Comparison of ENCODE assay signal across 15 cellular contexts in genomic region chr11:64750361-64751054, GRCh38. TPM values are rescaled to one million over a fixed set of nuclear protein-coding genes. Genes with fewer than 3 reads are reported as not detected.
DNase-seq lines count a peak whose midpoint lies in the region; ATAC-seq and TF ChIP-seq lines count a peak whose summit lies in the region.
"Had no signal": no experiment of that assay in that cellular context is flagged by ENCODE, and none has a peak within 500 bp of the region (broad histone marks: within the 10 kb centered on the region; RNA-seq: fewer than 3 reads in every experiment).

No MANE protein-coding gene starts in this region.

- BruUV-seq in OCI-LY7 (replicated peaks; lab: Mats Ljungman, UMichigan) = no TSS peak

- H3K9me3 ChIP-seq in OCI-LY7 (ENCODE audit: low read length) (no peaks in the 10 kb centered on the region), endodermal cell (ENCODE audit: control insufficient read depth, low read length) (no peaks in the 10 kb centered on the region)
- H3K9me3 ChIP-seq: ovary had no signal

- TF ChIP-seq CTCF in OCI-LY7 (conservative IDR thresholded peaks at IDR 0.05; ENCODE audit: low read length) (peak; percentile 49), endodermal cell (conservative IDR thresholded peaks at IDR 0.05) (peak; percentile 57)

- CTCF ChIA-PET in activated naive CD4-positive, alpha-beta T cell treated with anti-CD3 and anti-CD28 coated beads, Interleukin-2, amount 10 ng/mL, durations not matched to agents 7 days and 5 days (lab: Charles Lee) = interaction anchor here (13.4 kb wide), 1 partner anchor 15 kb away, joined by 208 read pairs; the partner anchor contains the start of gene PYGM
- CTCF ChIA-PET in OCI-LY7 (lab: Charles Lee; ENCODE audit: unreplicated experiment) = no interaction called here

- H3K36me3 ChIP-seq in OCI-LY7 (ENCODE audit: insufficient read depth, low read length) = no peaks in the 10 kb centered on the region
- H3K36me3 ChIP-seq in endodermal cell (ENCODE audit: control insufficient read depth, insufficient read depth, low read length) = no peaks in the 10 kb centered on the region
- H3K36me3 ChIP-seq: ovary had no signal

- H3K4me1 Mint-ChIP-seq in activated naive CD4-positive, alpha-beta T cell treated with anti-CD3 and anti-CD28 coated beads, Interleukin-2, amount 10 ng/mL, durations not matched to agents 7 days and 5 days = peaks cover 54% of the 10 kb centered on the region
- no peaks in the 10 kb centered on the region for H3K4me1 Mint-ChIP-seq in endodermal cell
- peaks cover 39% of the 10 kb centered on the region for H3K4me1 Mint-ChIP-seq in stimulated activated effector memory CD8-positive, alpha-beta T cell treated with anti-CD3 and anti-CD28 coated beads, Interleukin-12 subunit alpha, Interleukin-12 subunit beta, amount 100 ng/mL, for 72 hours

- H3K9me3 Mint-ChIP-seq in activated naive CD4-positive, alpha-beta T cell treated with anti-CD3 and anti-CD28 coated beads, Interleukin-2, amount 10 ng/mL, durations not matched to agents 7 days and 5 days = no peaks in the 10 kb centered on the region
- H3K9me3 Mint-ChIP-seq in endodermal cell = no peaks in the 10 kb centered on the region
- no peaks in the 10 kb centered on the region for H3K9me3 Mint-ChIP-seq in stimulated activated effector memory CD8-positive, alpha-beta T cell treated with anti-CD3 and anti-CD28 coated beads, Interleukin-12 subunit alpha, Interleukin-12 subunit beta, amount 100 ng/mL, for 72 hours

- H3K4me2 ChIP-seq in OCI-LY7 (ENCODE audit: low read length) = no peak overlapping the region

- DNase-seq in activated naive CD4-positive, alpha-beta T cell treated with anti-CD3 and anti-CD28 coated beads, Interleukin-2, amount 10 ng/mL, durations not matched to agents 7 days and 5 days = no peak
- DNase-seq in activated naive CD4-positive, alpha-beta T cell treated with Interleukin-2 at 50 U/mL for 16 hours = no peak
- DNase-seq in OCI-LY7 (ENCODE audit: low spot score) (no peak), endodermal cell (no peak), H4 (ENCODE audit: low spot score) (no peak), NCI-H2029 (lab: John Stamatoyannopoulos, UW) (no peak)
- no peak for DNase-seq in stimulated activated effector memory CD8-positive, alpha-beta T cell treated with anti-CD3 and anti-CD28 coated beads, Interleukin-12 subunit alpha, Interleukin-12 subunit beta, amount 100 ng/mL, for 72 hours (ENCODE audit: low spot score in 2 of 2)
- DNase-seq: activated CD4-positive, alpha-beta T cell treated with anti-CD3 and anti-CD28 coated beads, Interleukin-2, amount 50 U/mL, for 1 hour; caudate nucleus; mesendoderm; NCI-H446 treated with DMSO at 0.1 percent for 48 hours; ovary; small intestine had no signal

- H3K9ac ChIP-seq in endodermal cell (ENCODE audit: extremely low read depth, low read length, poor library complexity, severe bottlenecking) = no peak overlapping the region

- intact Hi-C loops in OCI-LY7 (cut with micrococcal nuclease; ENCODE audit: unreplicated experiment) = no loop called here

- no peaks in the 10 kb centered on the region for H3K9me2 ChIP-seq in OCI-LY7 (ENCODE audit: insufficient read depth, low read length)

- H3K27me3 Mint-ChIP-seq in activated naive CD4-positive, alpha-beta T cell treated with anti-CD3 and anti-CD28 coated beads, Interleukin-2, amount 10 ng/mL, durations not matched to agents 7 days and 5 days = no peaks in the 10 kb centered on the region
- peaks cover 23% of the 10 kb centered on the region for H3K27me3 Mint-ChIP-seq in endodermal cell (ENCODE audit: insufficient read depth)

- H3K4me3 Mint-ChIP-seq in activated naive CD4-positive, alpha-beta T cell treated with anti-CD3 and anti-CD28 coated beads, Interleukin-2, amount 10 ng/mL, durations not matched to agents 7 days and 5 days = no peak overlapping the region
- H3K4me3 Mint-ChIP-seq in endodermal cell = no peak overlapping the region
- no peak overlapping the region for H3K4me3 Mint-ChIP-seq in stimulated activated effector memory CD8-positive, alpha-beta T cell treated with anti-CD3 and anti-CD28 coated beads, Interleukin-12 subunit alpha, Interleukin-12 subunit beta, amount 100 ng/mL, for 72 hours

- H3K4me1 ChIP-seq in OCI-LY7 (ENCODE audit: insufficient read depth, low read length, poor library complexity, severe bottlenecking) (peaks cover 24% of the 10 kb centered on the region), endodermal cell (ENCODE audit: control insufficient read depth, insufficient read depth, low read length) (no peaks in the 10 kb centered on the region)

- H2AFZ ChIP-seq in OCI-LY7 (ENCODE audit: low read length) = no peak overlapping the region

- peaks cover 20% of the 10 kb centered on the region for H3K27me3 ChIP-seq in endodermal cell (ENCODE audit: control insufficient read depth, insufficient read depth, low read length, poor library complexity, severe bottlenecking)
- H3K27me3 ChIP-seq: ovary had no signal

- H3K36me3 Mint-ChIP-seq in activated naive CD4-positive, alpha-beta T cell treated with anti-CD3 and anti-CD28 coated beads, Interleukin-2, amount 10 ng/mL, durations not matched to agents 7 days and 5 days = peaks cover 31% of the 10 kb centered on the region
- H3K36me3 Mint-ChIP-seq in endodermal cell (ENCODE audit: low read depth) = no peaks in the 10 kb centered on the region
- H3K36me3 Mint-ChIP-seq in stimulated activated effector memory CD8-positive, alpha-beta T cell treated with anti-CD3 and anti-CD28 coated beads, Interleukin-12 subunit alpha, Interleukin-12 subunit beta, amount 100 ng/mL, for 72 hours = peaks cover 10% of the 10 kb centered on the region

- H3K27ac ChIP-seq in OCI-LY7 (ENCODE audit: low read depth, low read length, poor library complexity, severe bottlenecking) (no peak overlapping the region), endodermal cell (ENCODE audit: low read depth, low read length) (no peak overlapping the region)
- H3K27ac ChIP-seq: ovary had no signal

- H3K79me2 ChIP-seq in OCI-LY7 (ENCODE audit: insufficient read depth, low read depth, low read length) = no peaks in the 10 kb centered on the region

- no peak for ATAC-seq in stimulated activated effector memory CD8-positive, alpha-beta T cell treated with anti-CD3 and anti-CD28 coated beads, Interleukin-12 subunit alpha, Interleukin-12 subunit beta, amount 100 ng/mL, for 72 hours
- no peak for ATAC-seq in HG03025 (IDR thresholded peaks at IDR 0.05; ENCODE audit: low FRiP score, unreplicated experiment)
- ATAC-seq: Panc1 had no signal

- no peak overlapping the region for H3K4me3 ChIP-seq in OCI-LY7 (ENCODE audit: low read depth, low read length, poor library complexity, severe bottlenecking)
- no peak overlapping the region for H3K4me3 ChIP-seq in endodermal cell (ENCODE audit: low read length)
- H3K4me3 ChIP-seq: ovary had no signal

- no peaks in the 10 kb centered on the region for H4K20me1 ChIP-seq in OCI-LY7 (ENCODE audit: insufficient read depth, low read length)

- WGBS in endodermal cell (ENCODE audit: insufficient coverage in 1 of 2, insufficient read length in 1 of 2), 2 experiments = 93 to 95% methylated on average over 9 to 12 of the region's 13 CpGs

- H3K27ac Mint-ChIP-seq in activated naive CD4-positive, alpha-beta T cell treated with anti-CD3 and anti-CD28 coated beads, Interleukin-2, amount 10 ng/mL, durations not matched to agents 7 days and 5 days = peak overlapping the region; percentile 83
- H3K27ac Mint-ChIP-seq in endodermal cell = no peak overlapping the region
- peak overlapping the region; percentile 63 for H3K27ac Mint-ChIP-seq in stimulated activated effector memory CD8-positive, alpha-beta T cell treated with anti-CD3 and anti-CD28 coated beads, Interleukin-12 subunit alpha, Interleukin-12 subunit beta, amount 100 ng/mL, for 72 hours

- POLR2A ChIA-PET in OCI-LY7 (lab: Charles Lee) = interaction anchor here (0.7 kb wide), 1 partner anchor 180 kb away, joined by 4 read pairs; no protein-coding TSS in a partner anchor

RNA-seq across cellular contexts. Expression of gene RASGRP2, which starts 6.6 kb away (rescaled TPM):
- total RNA-seq in OCI-LY7 (2014; rRNA removed; shearing (Covaris generic)) = 127 and 145 TPM in 2 replicates
- total RNA-seq in OCI-LY7 (2022) = 195 and 205 TPM in 2 replicates
- total RNA-seq in endodermal cell = 1 to 10 TPM in 1 of 2 donors, under 1 TPM in 1; 0.86 to 1.9 TPM
- 5.0 TPM for polyA plus RNA-seq in endodermal cell (2013, experiment 1 of 2)
- polyA plus RNA-seq in endodermal cell (2013, experiment 2 of 2) = 3.8 TPM
- total RNA-seq in H4 (2014; rRNA removed; shearing (Covaris generic)) = not detected in 2 replicates

RNA-seq across cellular contexts. Expression of gene PYGM, which starts 9.3 kb away (rescaled TPM):
- total RNA-seq in OCI-LY7 (2014; rRNA removed; shearing (Covaris generic)) = 2.2 and 10.1 TPM in 2 replicates
- total RNA-seq in OCI-LY7 (2022) (2.2 and 2.4 TPM in 2 replicates), endodermal cell (1 to 10 TPM; 1.1 to 1.2 TPM)
- polyA plus RNA-seq in endodermal cell (2013, experiment 1 of 2) = 2.0 TPM
- polyA plus RNA-seq in endodermal cell (2013, experiment 2 of 2) = 1.3 TPM
- 0.25 TPM in 1 of 2 replicates, not detected in the other for total RNA-seq in H4 (2014; rRNA removed; shearing (Covaris generic))

RNA-seq across cellular contexts. Expression of gene NRXN2, which starts 27.5 kb away (rescaled TPM):
- total RNA-seq in OCI-LY7 (2014; rRNA removed; shearing (Covaris generic)) = 2.2 and 2.4 TPM in 2 replicates
- total RNA-seq in OCI-LY7 (2022) (1.6 and 3.3 TPM in 2 replicates), endodermal cell (1 to 10 TPM in 1 of 2 donors, under 1 TPM in 1; 1.00 to 1.5 TPM)
- polyA plus RNA-seq in endodermal cell (2013, experiment 1 of 2) = 26.7 TPM
- 29.3 TPM for polyA plus RNA-seq in endodermal cell (2013, experiment 2 of 2)
- total RNA-seq in H4 (2014; rRNA removed; shearing (Covaris generic)) = 0.17 and 0.35 TPM in 2 replicates

RNA-seq across cellular contexts. Expression of gene SF1, which starts 27.8 kb away (rescaled TPM):
- 247 and 261 TPM in 2 replicates for total RNA-seq in OCI-LY7 (2014; rRNA removed; shearing (Covaris generic))
- total RNA-seq in OCI-LY7 (2022) = 535 TPM in 2 replicates
- 100 to 1,000 TPM; 331 to 399 TPM for total RNA-seq in endodermal cell
- polyA plus RNA-seq in endodermal cell (2013, experiment 1 of 2) = 250 TPM
- 216 TPM for polyA plus RNA-seq in endodermal cell (2013, experiment 2 of 2)
- total RNA-seq in H4 (2014; rRNA removed; shearing (Covaris generic)) = 79.6 and 94.1 TPM in 2 replicates

RNA-seq across cellular contexts. Expression of gene MAP4K2, which starts 52.5 kb away (rescaled TPM):
- total RNA-seq in OCI-LY7 (2014; rRNA removed; shearing (Covaris generic)) = 109 and 115 TPM in 2 replicates
- total RNA-seq in OCI-LY7 (2022) (110 and 122 TPM in 2 replicates), endodermal cell (10 to 100 TPM; 24.7 to 32.4 TPM)
- 20.7 TPM for polyA plus RNA-seq in endodermal cell (2013, experiment 1 of 2)
- polyA plus RNA-seq in endodermal cell (2013, experiment 2 of 2) = 18.3 TPM
- 18.0 and 40.9 TPM in 2 replicates for total RNA-seq in H4 (2014; rRNA removed; shearing (Covaris generic))

Comparison
In these comparisons a context has a peak if more than half of its experiments do, and no peak if none do; other contexts are left out.
1. RNA of gene RASGRP2, which starts 6.6 kb away (total RNA-seq): 127 to 205 TPM in OCI-LY7; 0.86 to 1.9 TPM in endodermal cell and not detected in H4; every median in the first group is over 10 times any median in the second.